ENCODE assay signal across 15 cellular contexts in the genomic region with DNA sequence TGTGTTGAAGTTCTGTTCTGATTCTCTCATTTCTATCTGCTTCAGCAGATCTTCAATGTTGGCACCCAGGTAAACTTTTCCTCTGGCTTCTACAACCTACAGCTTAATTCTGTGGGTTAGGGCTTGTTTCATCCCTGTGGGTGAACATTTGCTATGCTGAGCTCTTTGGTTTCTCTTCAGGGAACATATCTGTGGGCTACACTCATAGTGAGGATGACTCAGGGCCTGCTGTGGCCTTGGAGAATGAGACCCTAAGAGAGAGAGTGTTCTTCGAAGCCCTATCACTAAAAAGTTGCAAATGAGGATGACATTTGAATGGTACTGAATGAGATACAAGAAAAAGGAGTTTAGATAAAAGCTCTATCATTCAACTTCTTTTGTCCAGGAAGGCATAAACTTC.
A peak's percentile ranks its signal among the peaks of the same experiment; 100 is the strongest.
DNase-seq lines count a peak whose midpoint lies in the region; ATAC-seq lines count a peak whose summit lies in the region.
"Had no signal": no experiment of that assay in that cellular context is flagged by ENCODE, and none has a peak within 500 bp of the region (broad histone marks: within the 10 kb centered on the region; RNA-seq: fewer than 3 reads in every experiment).

No MANE protein-coding gene starts in this region.

- H3K4me1 ChIP-seq in neuronal stem cell (ENCODE audit: control insufficient read depth in 2 of 2, insufficient read depth in 1 of 2, low read depth in 1 of 2, low read length in 2 of 2), result no peaks in the 10 kb centered on the region
- H3K4me1 ChIP-seq: left lung had no signal

- H3K36me3 Mint-ChIP-seq in activated naive CD4-positive, alpha-beta T cell treated with anti-CD3 and anti-CD28 coated beads, Interleukin-2, amount 50 U/mL, for 72 hours, result peaks cover 3 to 42% of the 10 kb centered on the region in 2 donors

- no peak overlapping the region for H3K9ac ChIP-seq in neuronal stem cell (ENCODE audit: low read depth, low read length, poor library complexity)

- H2BK5ac ChIP-seq in neuronal stem cell (ENCODE audit: low read length), result no peak overlapping the region

- no peak overlapping the region for H3K4me3 ChIP-seq in neuronal stem cell (ENCODE audit: low read length in 2 of 2)
- H3K4me3 ChIP-seq: GM12878, left lung had no signal

- no peaks in the 10 kb centered on the region for H3K9me3 ChIP-seq in neuronal stem cell (replicated peaks in 1 of 2; ENCODE audit: control insufficient read depth in 2 of 2, insufficient read depth in 1 of 2, low read depth in 1 of 2, low read length in 2 of 2)

- H4K91ac ChIP-seq in neuronal stem cell (ENCODE audit: low read depth, low read length, poor library complexity), result no peak overlapping the region

- H2BK120ac ChIP-seq in neuronal stem cell (ENCODE audit: low read depth, low read length), result no peak overlapping the region

- peak; percentile 42 for DNase-seq in stimulated activated naive CD4-positive, alpha-beta T cell treated with Interleukin-2 at 50 U/mL for 16 hours (lab: John Stamatoyannopoulos, UW)
- no peak for DNase-seq in stimulated activated naive CD4-positive, alpha-beta T cell (lab: John Stamatoyannopoulos, UW)
- peak in 1 of 2 donors; percentile 24 for DNase-seq in activated naive CD4-positive, alpha-beta T cell treated with anti-CD3 and anti-CD28 coated beads, Interleukin-2, amount 50 U/mL, for 72 hours (ENCODE audit: low spot score in 2 of 2)
- DNase-seq in neuronal stem cell (ENCODE audit: low spot score) (no peak), NCI-H1105 (lab: John Stamatoyannopoulos, UW) (no peak), putamen (ENCODE audit: low spot score) (no peak), NCI-H2171 treated with DMSO at 0.1 percent for 48 hours (lab: John Stamatoyannopoulos, UW) (no peak), inferior parietal cortex (ENCODE audit: extremely low spot score) (no peak)
- DNase-seq: DMS53; left lung; MM.1S; NCI-H2171; small intestine; stimulated activated naive B cell treated with anti-CD40 and anti-IgM and Interleukin-4, amounts not matched to agents 10 μg/mL and 1 μg/mL and 100 μg/mL, for 72 hours had no signal

- H3K27ac Mint-ChIP-seq in activated naive CD4-positive, alpha-beta T cell treated with anti-CD3 and anti-CD28 coated beads, Interleukin-2, amount 50 U/mL, for 72 hours, result peak overlapping the region; percentile 69 to 85
- H3K27ac Mint-ChIP-seq: stimulated activated naive B cell treated with anti-CD40 and anti-IgM and Interleukin-4, amounts not matched to agents 10 μg/mL and 1 μg/mL and 100 μg/mL, for 72 hours had no signal

- no peak overlapping the region for H2BK15ac ChIP-seq in neuronal stem cell (ENCODE audit: low read length)

- H2AFZ ChIP-seq in neuronal stem cell (ENCODE audit: low read length), result peak overlapping the region; percentile 53

- peaks cover 8 to 15% of the 10 kb centered on the region in 2 donors for H3K9me3 Mint-ChIP-seq in activated naive CD4-positive, alpha-beta T cell treated with anti-CD3 and anti-CD28 coated beads, Interleukin-2, amount 50 U/mL, for 72 hours

- ATAC-seq in activated naive CD4-positive, alpha-beta T cell treated with anti-CD3 and anti-CD28 coated beads, Interleukin-2, amount 50 U/mL, for 72 hours, result peak; percentile 96 to 97
- ATAC-seq: GM12878; left lung; stimulated activated naive B cell treated with anti-CD40 and anti-IgM and Interleukin-4, amounts not matched to agents 10 μg/mL and 1 μg/mL and 100 μg/mL, for 72 hours had no signal

- H2AK5ac ChIP-seq in neuronal stem cell (ENCODE audit: low read depth, low read length), result no peak overlapping the region

- H4K8ac ChIP-seq in neuronal stem cell (ENCODE audit: low read depth, low read length), result no peak overlapping the region

- H3K4me2 ChIP-seq in neuronal stem cell (ENCODE audit: insufficient read depth, low read length, poor library complexity, severe bottlenecking), result no peak overlapping the region

- no peak overlapping the region for H3K23ac ChIP-seq in neuronal stem cell (ENCODE audit: low read depth, low read length, poor library complexity)

- no peak overlapping the region for H3K4ac ChIP-seq in neuronal stem cell (ENCODE audit: low read length)

- H3K14ac ChIP-seq in neuronal stem cell (ENCODE audit: low read length), result no peak overlapping the region

- no peak overlapping the region for H2BK12ac ChIP-seq in neuronal stem cell (ENCODE audit: low read length)

- H3K27ac ChIP-seq in neuronal stem cell (replicated peaks; ENCODE audit: low read length), result no peak overlapping the region
- H3K27ac ChIP-seq: left lung had no signal

- H3K27me3 ChIP-seq in neuronal stem cell (ENCODE audit: control insufficient read depth in 3 of 3, insufficient read depth in 3 of 3, low read depth in 1 of 3, low read length in 3 of 3), result no peaks in the 10 kb centered on the region
- H3K27me3 ChIP-seq: left lung had no signal

- H3K79me1 ChIP-seq in neuronal stem cell (ENCODE audit: low read depth, low read length), result no peaks in the 10 kb centered on the region

- H3K36me3 ChIP-seq in neuronal stem cell (replicated peaks in 1 of 2; ENCODE audit: control insufficient read depth in 2 of 2, insufficient read depth in 2 of 2, low read length in 2 of 2), result no peaks in the 10 kb centered on the region
- H3K36me3 ChIP-seq: left lung had no signal

- no CpG with 5 or more reads among the region's 1 CpG for WGBS in neuronal stem cell (ENCODE audit: extremely low coverage in 2 of 2, insufficient read length in 2 of 2, insufficient replicate concordance in 1 of 2), 2 donors

- no peak overlapping the region for H3K18ac ChIP-seq in neuronal stem cell (ENCODE audit: low read length)
